Comparison of ENCODE assay signal across 8 cellular contexts in the genomic region with DNA sequence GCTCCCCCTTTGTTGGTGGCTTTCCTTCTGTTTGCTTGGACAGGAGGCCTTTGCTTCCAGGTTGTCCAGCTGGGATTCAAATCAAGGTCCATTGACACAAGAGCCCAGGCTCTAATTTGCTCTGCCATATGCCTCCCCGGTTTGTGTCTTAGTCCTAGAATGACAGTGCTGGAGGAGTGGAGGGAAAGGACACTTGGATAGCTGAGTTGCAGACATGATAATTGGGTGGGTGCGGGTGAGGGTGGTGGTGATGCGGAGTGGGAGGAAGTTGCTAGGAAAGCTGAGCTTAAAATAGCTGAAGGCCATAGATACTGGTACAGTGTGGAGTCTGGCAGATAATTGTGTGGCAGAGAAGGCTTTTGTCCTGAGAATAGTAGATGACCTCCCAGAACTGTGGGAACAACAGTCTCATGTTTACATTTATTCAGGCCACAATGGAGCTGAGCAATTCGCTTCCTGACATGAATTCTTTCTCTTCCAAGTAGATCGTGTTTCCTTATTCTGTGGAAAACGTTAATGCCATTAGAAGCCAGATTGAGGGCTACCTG. TPM values are rescaled to one million over a fixed set of nuclear protein-coding genes. Genes with fewer than 3 reads are reported as not detected.
DNase-seq lines count a peak whose midpoint lies in the region; ATAC-seq and TF ChIP-seq lines count a peak whose summit lies in the region.

No MANE protein-coding gene starts in this region.

- no peak for TF ChIP-seq POLR2A in spleen (IDR thresholded peaks at IDR 0.05)

- H3K4me1 ChIP-seq in left ventricle myocardium inferior (peaks cover 76% of the 10 kb centered on the region), spleen (peaks cover 44 to 86% (median 60%) of the 10 kb centered on the region in 6 donors)

- ATAC-seq in SK-N-SH treated with all-trans-retinoic acid at 6 μM for 48 hours: peak; percentile 23
- ATAC-seq in HG03025 (IDR thresholded peaks at IDR 0.05; ENCODE audit: low FRiP score, unreplicated experiment): no peak

- H3K36me3 ChIP-seq in left ventricle myocardium inferior (peaks cover 12% of the 10 kb centered on the region), spleen (peaks cover 0 to 63% (median 0%) of the 10 kb centered on the region in 6 donors)

- peak overlapping the region; percentile 83 for H3K27ac ChIP-seq in left ventricle myocardium inferior (replicated peaks)
- H3K27ac ChIP-seq in spleen: peak overlapping the region; percentile 46 to 85 (median 77)

- WGBS in spleen, 5 donors: 29 to 46% (median 32%) methylated on average over 6 of the region's 6 CpGs

- no peaks in the 10 kb centered on the region for H3K27me3 ChIP-seq in left ventricle myocardium inferior (ENCODE audit: low read depth)
- no peaks in the 10 kb centered on the region for H3K27me3 ChIP-seq in spleen (replicated peaks in 1 of 7)

- peak overlapping the region; percentile 39 for H3K4me3 ChIP-seq in left ventricle myocardium inferior
- H3K4me3 ChIP-seq in spleen: peak overlapping the region in 1 of 8 donors; percentile 0

- DNase-seq in NCI-H1092 treated with DMSO at 0.1 percent for 48 hours (lab: John Stamatoyannopoulos, UW) (peak; percentile 61), NCI-H1092 (lab: John Stamatoyannopoulos, UW) (no peak), left ventricle myocardium inferior (no peak), spleen (no peak), HPDE6-E6E7 (ENCODE audit: extremely low spot score) (no peak), KG1 (lab: John Stamatoyannopoulos, UW) (no peak)

- peaks cover 20% of the 10 kb centered on the region for H3K9me3 ChIP-seq in left ventricle myocardium inferior (replicated peaks)
- peaks cover 0 to 32% (median 24%) of the 10 kb centered on the region in 8 donors for H3K9me3 ChIP-seq in spleen

- intact Hi-C loops in left ventricle myocardium inferior (cut with micrococcal nuclease) (no loop called here), spleen (cut with DNase I; ENCODE audit: low total_unique reads) (no loop called here)

- TF ChIP-seq CTCF in left ventricle myocardium inferior (IDR thresholded peaks at IDR 0.05; ENCODE audit: borderline replicate concordance) (no peak), spleen (IDR thresholded peaks at IDR 0.05 in 8 of 11, conservative IDR thresholded peaks at IDR 0.05 in 3 of 11) (no peak)

TF ChIP-seq in SK-N-SH treated with all-trans-retinoic acid at 6 μM for 48 hours, 23 proteins besides CTCF, POLR2A, EP300 and RAD21:
- no peak for TF ChIP-seq ISL1 (CRISPR knock-in tag; IDR thresholded peaks at IDR 0.05)
- TF ChIP-seq CSDC2 (CRISPR knock-in tag; IDR thresholded peaks at IDR 0.05): no peak
- no peak for TF ChIP-seq PPARA (CRISPR knock-in tag; IDR thresholded peaks at IDR 0.05; ENCODE audit: borderline replicate concordance)
- TF ChIP-seq OSR1 (CRISPR knock-in tag; IDR thresholded peaks at IDR 0.05): no peak
- TF ChIP-seq ARNTL (CRISPR knock-in tag; IDR thresholded peaks at IDR 0.05; ENCODE audit: borderline replicate concordance, low read depth): no peak
- TF ChIP-seq, protein P1, sequence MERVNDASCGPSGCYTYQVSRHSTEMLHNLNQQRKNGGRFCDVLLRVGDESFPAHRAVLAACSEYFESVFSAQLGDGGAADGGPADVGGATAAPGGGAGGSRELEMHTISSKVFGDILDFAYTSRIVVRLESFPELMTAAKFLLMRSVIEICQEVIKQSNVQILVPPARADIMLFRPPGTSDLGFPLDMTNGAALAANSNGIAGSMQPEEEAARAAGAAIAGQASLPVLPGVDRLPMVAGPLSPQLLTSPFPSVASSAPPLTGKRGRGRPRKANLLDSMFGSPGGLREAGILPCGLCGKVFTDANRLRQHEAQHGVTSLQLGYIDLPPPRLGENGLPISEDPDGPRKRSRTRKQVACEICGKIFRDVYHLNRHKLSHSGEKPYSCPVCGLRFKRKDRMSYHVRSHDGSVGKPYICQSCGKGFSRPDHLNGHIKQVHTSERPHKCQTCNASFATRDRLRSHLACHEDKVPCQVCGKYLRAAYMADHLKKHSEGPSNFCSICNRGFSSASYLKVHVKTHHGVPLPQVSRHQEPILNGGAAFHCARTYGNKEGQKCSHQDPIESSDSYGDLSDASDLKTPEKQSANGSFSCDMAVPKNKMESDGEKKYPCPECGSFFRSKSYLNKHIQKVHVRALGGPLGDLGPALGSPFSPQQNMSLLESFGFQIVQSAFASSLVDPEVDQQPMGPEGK (CRISPR knock-in tag; IDR thresholded peaks at IDR 0.05; ENCODE audit: borderline replicate concordance): no peak
- TF ChIP-seq, protein P2, sequence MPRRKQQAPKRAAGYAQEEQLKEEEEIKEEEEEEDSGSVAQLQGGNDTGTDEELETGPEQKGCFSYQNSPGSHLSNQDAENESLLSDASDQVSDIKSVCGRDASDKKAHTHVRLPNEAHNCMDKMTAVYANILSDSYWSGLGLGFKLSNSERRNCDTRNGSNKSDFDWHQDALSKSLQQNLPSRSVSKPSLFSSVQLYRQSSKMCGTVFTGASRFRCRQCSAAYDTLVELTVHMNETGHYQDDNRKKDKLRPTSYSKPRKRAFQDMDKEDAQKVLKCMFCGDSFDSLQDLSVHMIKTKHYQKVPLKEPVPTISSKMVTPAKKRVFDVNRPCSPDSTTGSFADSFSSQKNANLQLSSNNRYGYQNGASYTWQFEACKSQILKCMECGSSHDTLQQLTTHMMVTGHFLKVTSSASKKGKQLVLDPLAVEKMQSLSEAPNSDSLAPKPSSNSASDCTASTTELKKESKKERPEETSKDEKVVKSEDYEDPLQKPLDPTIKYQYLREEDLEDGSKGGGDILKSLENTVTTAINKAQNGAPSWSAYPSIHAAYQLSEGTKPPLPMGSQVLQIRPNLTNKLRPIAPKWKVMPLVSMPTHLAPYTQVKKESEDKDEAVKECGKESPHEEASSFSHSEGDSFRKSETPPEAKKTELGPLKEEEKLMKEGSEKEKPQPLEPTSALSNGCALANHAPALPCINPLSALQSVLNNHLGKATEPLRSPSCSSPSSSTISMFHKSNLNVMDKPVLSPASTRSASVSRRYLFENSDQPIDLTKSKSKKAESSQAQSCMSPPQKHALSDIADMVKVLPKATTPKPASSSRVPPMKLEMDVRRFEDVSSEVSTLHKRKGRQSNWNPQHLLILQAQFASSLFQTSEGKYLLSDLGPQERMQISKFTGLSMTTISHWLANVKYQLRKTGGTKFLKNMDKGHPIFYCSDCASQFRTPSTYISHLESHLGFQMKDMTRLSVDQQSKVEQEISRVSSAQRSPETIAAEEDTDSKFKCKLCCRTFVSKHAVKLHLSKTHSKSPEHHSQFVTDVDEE (CRISPR knock-in tag; IDR thresholded peaks at IDR 0.05): no peak
- no peak for TF ChIP-seq GLIS3 (CRISPR knock-in tag; IDR thresholded peaks at IDR 0.05)
- TF ChIP-seq RARB (CRISPR knock-in tag; IDR thresholded peaks at IDR 0.05): no peak
- no peak for TF ChIP-seq SNAI2 (CRISPR knock-in tag; IDR thresholded peaks at IDR 0.05)
- no peak for TF ChIP-seq ZC3H10 (CRISPR knock-in tag; IDR thresholded peaks at IDR 0.05)
- no peak for TF ChIP-seq ZNF8 (CRISPR knock-in tag; IDR thresholded peaks at IDR 0.05)
- TF ChIP-seq ESRRG (CRISPR knock-in tag; IDR thresholded peaks at IDR 0.05): no peak
- TF ChIP-seq, protein P3, sequence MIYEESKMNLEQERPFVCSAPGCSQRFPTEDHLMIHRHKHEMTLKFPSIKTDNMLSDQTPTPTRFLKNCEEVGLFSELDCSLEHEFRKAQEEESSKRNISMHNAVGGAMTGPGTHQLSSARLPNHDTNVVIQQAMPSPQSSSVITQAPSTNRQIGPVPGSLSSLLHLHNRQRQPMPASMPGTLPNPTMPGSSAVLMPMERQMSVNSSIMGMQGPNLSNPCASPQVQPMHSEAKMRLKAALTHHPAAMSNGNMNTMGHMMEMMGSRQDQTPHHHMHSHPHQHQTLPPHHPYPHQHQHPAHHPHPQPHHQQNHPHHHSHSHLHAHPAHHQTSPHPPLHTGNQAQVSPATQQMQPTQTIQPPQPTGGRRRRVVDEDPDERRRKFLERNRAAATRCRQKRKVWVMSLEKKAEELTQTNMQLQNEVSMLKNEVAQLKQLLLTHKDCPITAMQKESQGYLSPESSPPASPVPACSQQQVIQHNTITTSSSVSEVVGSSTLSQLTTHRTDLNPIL (CRISPR knock-in tag; IDR thresholded peaks at IDR 0.05; ENCODE audit: low read depth): no peak

RNA-seq across cellular contexts. Expression of a gene that starts 23.8 kb away (rescaled TPM):
- total RNA-seq in left ventricle myocardium inferior: 55.5 TPM
- total RNA-seq in spleen: 100 to 1,000 TPM; 152 to 202 (median 182) TPM
- 10 to 100 TPM; 14.5 to 37.6 (median 18.0) TPM for polyA plus RNA-seq in spleen
